9 cellular contexts compared by ENCODE assay signal in genomic region chr1:225772323-225772768, GRCh38. TPM values are rescaled to one million over a fixed set of nuclear protein-coding genes. Genes with fewer than 3 reads are reported as not detected.
A peak's percentile ranks its signal among the peaks of the same experiment; 100 is the strongest.
DNase-seq lines count a peak whose midpoint lies in the region; ATAC-seq, FAIRE-seq and TF ChIP-seq lines count a peak whose summit lies in the region.
"Had no signal": no experiment of that assay in that cellular context is flagged by ENCODE, and none has a peak within 500 bp of the region (broad histone marks: within the 10 kb centered on the region; RNA-seq: fewer than 3 reads in every experiment).

No MANE protein-coding gene starts in this region.

- no peaks in the 10 kb centered on the region for H3K27me3 Mint-ChIP-seq in neural crest cell (ENCODE audit: low read depth)
- H3K27me3 Mint-ChIP-seq: central memory CD8-positive, alpha-beta T cell had no signal

- no peaks in the 10 kb centered on the region for H3K36me3 Mint-ChIP-seq in neural crest cell (ENCODE audit: low read depth)

- H3K4me1 Mint-ChIP-seq in neural crest cell = peaks cover 51% of the 10 kb centered on the region

- H3K9me3 Mint-ChIP-seq in neural crest cell = no peaks in the 10 kb centered on the region
- H3K9me3 Mint-ChIP-seq: central memory CD8-positive, alpha-beta T cell had no signal

- H3K4me3 ChIP-seq in WI38 (ENCODE audit: low read depth, low read length) = peak overlapping the region; percentile 23; the same call in 1 of the 2 replicates

- in situ Hi-C loops in G401 (cut with HindIII; ENCODE audit: low sequenced_read_pairs) = no loop called here

- ATAC-seq in HG02588 (IDR thresholded peaks at IDR 0.05; ENCODE audit: unreplicated experiment) = peak; percentile 43

- H3K4me3 Mint-ChIP-seq in neural crest cell = peak overlapping the region; percentile 24
- H3K4me3 Mint-ChIP-seq: central memory CD8-positive, alpha-beta T cell had no signal

- peak; percentile 73 for TF ChIP-seq CTCF in WI38 (IDR thresholded peaks at IDR 0.05; ENCODE audit: low read depth, low read length)
- TF ChIP-seq CTCF in neural crest cell (conservative IDR thresholded peaks at IDR 0.05) = peak; percentile 91

- H3K27ac Mint-ChIP-seq in neural crest cell (ENCODE audit: unreplicated experiment) = no peak overlapping the region

- DNase-seq in G401 (ENCODE audit: low spot score) = peak; percentile 70
- DNase-seq in NCI-H2171 (lab: John Stamatoyannopoulos, UW) = peak; percentile 54
- peak; percentile 38 to 70 for DNase-seq in frontal cortex (ENCODE audit: low spot score in 2 of 2)
- DNase-seq in neural crest cell (ENCODE audit: low read depth, low spot score) = peak; percentile 78
- DNase-seq in epidermal melanocyte (ENCODE audit: insufficient read length, low spot score) = no peak
- DNase-seq in stimulated activated naive CD4-positive, alpha-beta T cell (lab: John Stamatoyannopoulos, UW) = no peak

- no peak for FAIRE-seq in frontal cortex (lab: Jason Lieb, UNC)

RNA-seq across cellular contexts. Expression of gene SRP9, which starts 5.3 kb away (rescaled TPM):
- 452 and 552 TPM in 2 replicates for total RNA-seq in G401 (2014; rRNA removed; shearing (Covaris generic))
- total RNA-seq in frontal cortex = 368 TPM
- total RNA-seq in neural crest cell = 480 and 482 TPM in 2 replicates

RNA-seq across cellular contexts. Expression of gene EPHX1, which starts 37.6 kb away (rescaled TPM):
- total RNA-seq in G401 (2014; rRNA removed; shearing (Covaris generic)) = 23.5 and 30.0 TPM in 2 replicates
- total RNA-seq in frontal cortex = 4.5 TPM
- total RNA-seq in neural crest cell = 15.4 and 15.8 TPM in 2 replicates

Comparison
In these comparisons a context has a peak if more than half of its experiments do, and no peak if none do; other contexts are left out.
1. DNase-seq: peak in G401 (single experiment), NCI-H2171 (single experiment), frontal cortex (2 of 2) and neural crest cell (single experiment); none in epidermal melanocyte (single experiment) and stimulated activated naive CD4-positive, alpha-beta T cell (0 of 6).